ENCODE assay signal across 1 cellular context in the genomic region with DNA sequence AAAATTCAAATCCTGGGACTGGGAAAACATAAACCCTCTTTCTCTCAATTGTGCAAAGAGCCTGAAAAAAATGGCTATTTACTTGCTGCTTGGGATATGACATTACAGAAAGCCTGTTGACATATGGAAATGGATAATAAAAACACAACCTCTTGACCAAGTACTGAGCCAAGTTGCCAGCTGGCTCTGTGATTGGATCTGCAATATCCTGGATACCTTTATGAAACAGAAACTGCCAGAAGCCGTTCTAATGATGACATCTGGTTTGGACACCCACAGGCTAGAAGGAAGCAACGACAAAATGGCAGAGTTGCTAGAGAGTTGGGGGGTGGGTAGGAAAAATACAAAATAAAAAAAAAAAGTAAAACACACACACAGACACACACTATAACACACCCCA.
TF ChIP-seq lines count a peak whose summit lies in the region.

No MANE protein-coding gene starts in this region.

TF ChIP-seq in endothelial cell of umbilical vein, 7 proteins besides CTCF, POLR2A, EP300 and RAD21:
- no peak for TF ChIP-seq JUN (IDR thresholded peaks at IDR 0.05; ENCODE audit: borderline replicate concordance, insufficient read depth, insufficient read length, low read depth)
